9 cellular contexts compared by ENCODE assay signal in genomic region chr20:24544371-24544770, GRCh38.
"Had no signal": no experiment of that assay in that cellular context is flagged by ENCODE, and none has a peak within 500 bp of the region (broad histone marks: within the 10 kb centered on the region; RNA-seq: fewer than 3 reads in every experiment).

No MANE protein-coding gene starts in this region.

- H3K9me3 ChIP-seq: HAP-1 had no signal

- H3K36me3 ChIP-seq: HAP-1 had no signal

- H3K4me2 ChIP-seq: GM23338 had no signal

- H3K27ac ChIP-seq: GM23248 had no signal

- H3K27ac Mint-ChIP-seq: GM23338, HFFc6 had no signal

- H2AFZ ChIP-seq: GM23248, GM23338 had no signal

- H3K4me1 ChIP-seq: HAP-1 had no signal

- DNase-seq: GM23248, GOT3, H7, H9, HCEC 1CT, HFFc6 had no signal

- H3K9me3 Mint-ChIP-seq: HFFc6 had no signal

- H3K4me3 ChIP-seq: GM23248, GM23338, HAP-1 had no signal

- H3K9ac ChIP-seq: GM23248 had no signal

- H3K4me3 Mint-ChIP-seq: GM23338, H9, HFFc6 had no signal

- ATAC-seq: GM23338, HCT116 had no signal
